Comparison of ENCODE assay signal across 8 cellular contexts in the genomic region with DNA sequence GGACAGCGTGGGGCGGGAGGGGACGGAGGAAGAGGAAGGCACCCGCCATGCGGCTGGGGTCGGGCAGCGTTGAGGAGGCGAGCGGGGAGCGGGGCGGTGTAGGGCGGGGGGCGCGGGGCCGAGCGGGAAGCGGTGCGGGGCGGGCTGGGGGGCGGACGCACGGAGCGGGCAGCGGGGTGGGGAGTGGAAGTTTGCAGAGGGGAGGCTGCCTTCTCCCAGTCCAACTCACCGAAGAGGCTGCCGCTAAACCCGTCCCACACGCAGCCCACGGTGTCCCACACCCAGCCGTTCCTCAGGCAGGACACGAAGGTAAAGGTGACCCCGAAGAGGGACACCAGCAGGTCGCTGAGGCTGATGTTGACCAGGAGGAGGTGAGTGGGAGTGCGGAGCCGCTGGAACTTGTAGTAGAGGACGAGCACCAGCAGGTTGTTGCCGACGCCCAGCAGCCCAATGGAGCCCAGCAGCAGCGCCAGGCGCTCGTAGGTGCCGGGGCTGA. TPM values are rescaled to one million over a fixed set of nuclear protein-coding genes. Genes with fewer than 3 reads are reported as not detected.
DNase-seq lines count a peak whose midpoint lies in the region; TF ChIP-seq lines count a peak whose summit lies in the region.

No MANE protein-coding gene starts in this region.

- DNase-seq in DMS53 (lab: John Stamatoyannopoulos, UW) (peak; percentile 84), DMS53 treated with DMSO at 0.1 percent for 48 hours (lab: John Stamatoyannopoulos, UW; ENCODE audit: unreplicated experiment) (no peak), HAP-1 (ENCODE audit: low spot score in 2 of 2) (peak; percentile 49 to 67), LNCaP clone FGC (ENCODE audit: low read depth) (no peak), esophagus muscularis mucosa (ENCODE audit: extremely low spot score) (no peak), NCI-H187 treated with DMSO at 0.1 percent for 48 hours (lab: John Stamatoyannopoulos, UW) (no peak)
- DNase-seq in activated CD4-positive, alpha-beta T cell treated with anti-CD3 and anti-CD28 coated beads, Interleukin-2, amount 50 U/mL, for 1 hour, result peak; percentile 8

- TF ChIP-seq EP300 in esophagus muscularis mucosa (IDR thresholded peaks at IDR 0.05), result no peak

- H3K4me1 ChIP-seq in HAP-1, result peaks cover 9% of the 10 kb centered on the region
- H3K4me1 ChIP-seq in esophagus muscularis mucosa, result peaks cover 3 to 37% (median 31%) of the 10 kb centered on the region in 4 donors
- H3K4me1 ChIP-seq in neutrophil (ENCODE audit: control insufficient read depth in 1 of 2, insufficient read depth in 1 of 2, low read depth in 1 of 2, low read length in 1 of 2), result peaks cover 21 to 23% of the 10 kb centered on the region in 2 experiments

- H3K27me3 ChIP-seq in HAP-1 (ENCODE audit: low read depth) (no peaks in the 10 kb centered on the region), esophagus muscularis mucosa (no peaks in the 10 kb centered on the region), neutrophil (no peaks in the 10 kb centered on the region)

- H3K36me3 ChIP-seq in HAP-1 (replicated peaks) (peaks cover 15% of the 10 kb centered on the region), esophagus muscularis mucosa (peaks cover 0 to 8% (median 0%) of the 10 kb centered on the region in 4 donors), neutrophil (no peaks in the 10 kb centered on the region)

- TF ChIP-seq CTCF in LNCaP clone FGC (IDR thresholded peaks at IDR 0.05; ENCODE audit: control insufficient read depth, extremely low read depth, insufficient read depth) (no peak), esophagus muscularis mucosa (IDR thresholded peaks at IDR 0.05) (no peak), neutrophil (IDR thresholded peaks at IDR 0.05) (no peak)

- H3K4me3 ChIP-seq in HAP-1 (peak overlapping the region; percentile 64), LNCaP clone FGC (ENCODE audit: low read depth, low read length) (peak overlapping the region; percentile 83), esophagus muscularis mucosa (peak overlapping the region; percentile 81 to 93 (median 91)), neutrophil (ENCODE audit: low read depth in 1 of 2, low read length in 1 of 2) (peak overlapping the region; percentile 74 to 87)

- H3K27ac ChIP-seq in esophagus muscularis mucosa (replicated peaks in 1 of 4) (peak overlapping the region; percentile 82 to 87 (median 84)), neutrophil (peak overlapping the region; percentile 30)

- in situ Hi-C loops in HAP-1 (cut with MboI; ENCODE audit: low sequenced_read_pairs), result no loop called here

- H3K9me3 ChIP-seq in HAP-1 (0 out of 2 replicates have a peak, but pooled peaks cover 2% of the 10 kb centered on the region), esophagus muscularis mucosa (no peaks in the 10 kb centered on the region), neutrophil (no peaks in the 10 kb centered on the region)

- intact Hi-C loops in esophagus muscularis mucosa (cut with DNase I), result loop anchor here (5.0 to 10.0 kb wide), 2 partner anchors 122 to 205 kb away; a partner anchor contains a TSS

- no peak for TF ChIP-seq POLR2A in esophagus muscularis mucosa (IDR thresholded peaks at IDR 0.05; ENCODE audit: low read depth)

- whole genome bisulfite sequencing in esophagus muscularis mucosa, result 0% methylated on average over 5 of the region's 42 CpGs

RNA-seq across cellular contexts. Expression of a gene that starts 0.5 kb away (rescaled TPM):
- 1 to 10 TPM; 4.6 to 8.2 (median 5.0) TPM for total RNA-seq in esophagus muscularis mucosa

RNA-seq across cellular contexts. Expression of a gene that starts 0.5 kb away (rescaled TPM):
- total RNA-seq in esophagus muscularis mucosa, result 10 to 100 TPM in 2 of 4 donors, 1 to 10 TPM in 2; 5.3 to 12.4 (median 8.0) TPM

RNA-seq across cellular contexts. Expression of a gene that starts 12.4 kb away (rescaled TPM):
- total RNA-seq in esophagus muscularis mucosa, result not detected

Comparison
In these comparisons a context has a peak if more than half of its experiments do, and no peak if none do; other contexts are left out.
1. DNase-seq: peak in DMS53 (single experiment), HAP-1 (2 of 2) and activated CD4-positive, alpha-beta T cell treated with anti-CD3 and anti-CD28 coated beads, Interleukin-2, amount 50 U/mL, for 1 hour (single experiment); none in DMS53 treated with DMSO at 0.1 percent for 48 hours (single experiment), LNCaP clone FGC (single experiment), esophagus muscularis mucosa (single experiment) and NCI-H187 treated with DMSO at 0.1 percent for 48 hours (single experiment).
2. Peak in every context shown above with its lines, with median percentiles within 50 percentile points of each other: H3K4me3 ChIP-seq.